Comparison of ENCODE assay signal across 8 cellular contexts in genomic region chr10:4767033-4767814, GRCh38. TPM values are rescaled to one million over a fixed set of nuclear protein-coding genes. Genes with fewer than 3 reads are reported as not detected.
A peak's percentile ranks its signal among the peaks of the same experiment; 100 is the strongest.
DNase-seq lines count a peak whose midpoint lies in the region; ATAC-seq, FAIRE-seq and TF ChIP-seq lines count a peak whose summit lies in the region.

No MANE protein-coding gene starts in this region.

- no peaks in the 10 kb centered on the region for H4K20me1 ChIP-seq in Karpas-422 (ENCODE audit: insufficient read depth, low read depth, low read length)

- no peak overlapping the region for H2AFZ ChIP-seq in Karpas-422 (ENCODE audit: low read length)

- FAIRE-seq in bronchial epithelial cell (lab: Jason Lieb, UNC), result no peak

- TF ChIP-seq CTCF in bronchial epithelial cell (IDR thresholded peaks at IDR 0.05; ENCODE audit: insufficient read depth, low read length, severe bottlenecking), result peak; percentile 53

- no peaks in the 10 kb centered on the region for H3K4me1 ChIP-seq in Karpas-422 (ENCODE audit: low read length)

- H3K9me2 ChIP-seq in Karpas-422 (replicated peaks; ENCODE audit: insufficient read depth, low read length), result no peaks in the 10 kb centered on the region

- H3K4me3 ChIP-seq in Karpas-422 (ENCODE audit: low read length) (no peak overlapping the region), bronchial epithelial cell (ENCODE audit: low read depth, low read length) (no peak overlapping the region)

- H3K27ac ChIP-seq in Karpas-422 (ENCODE audit: low read length), result no peak overlapping the region

- H3K36me3 ChIP-seq in Karpas-422 (ENCODE audit: insufficient read depth, low read length), result no peaks in the 10 kb centered on the region
- no peaks in the 10 kb centered on the region for H3K36me3 ChIP-seq in bronchial epithelial cell (ENCODE audit: control insufficient read depth, insufficient read depth, low read length)

- no peaks in the 10 kb centered on the region for H3K79me2 ChIP-seq in Karpas-422 (ENCODE audit: low read length)

- no peak overlapping the region for H3K9ac ChIP-seq in Karpas-422 (ENCODE audit: low read length)

- ATAC-seq in left lobe of liver (peak; percentile 72), GM21576 (IDR thresholded peaks at IDR 0.05; ENCODE audit: unreplicated experiment) (no peak)

- DNase-seq in D341Med (ENCODE audit: low spot score) (peak; percentile 40), Karpas-422 (peak; percentile 51), bronchial epithelial cell (ENCODE audit: low read depth) (peak; percentile 63), left lobe of liver (ENCODE audit: low spot score) (no peak), NCI-H2029 (lab: John Stamatoyannopoulos, UW) (no peak), NCI-H146 treated with DMSO at 0.1 percent for 48 hours (lab: John Stamatoyannopoulos, UW; ENCODE audit: unreplicated experiment) (no peak), epidermal melanocyte (ENCODE audit: insufficient read length, low spot score) (no peak)

- no peaks in the 10 kb centered on the region for H3K9me3 ChIP-seq in Karpas-422 (ENCODE audit: low read length)

- H3K27me3 ChIP-seq in Karpas-422 (ENCODE audit: low read length) (no peaks in the 10 kb centered on the region), bronchial epithelial cell (ENCODE audit: control insufficient read depth, insufficient read depth, low read length) (no peaks in the 10 kb centered on the region)

- no peak overlapping the region for H3K4me2 ChIP-seq in Karpas-422 (ENCODE audit: low read depth, low read length, poor library complexity, severe bottlenecking)

RNA-seq across cellular contexts. Expression of gene AKR1E2, which starts 58.8 kb away (rescaled TPM):
- not detected in 2 replicates for total RNA-seq in Karpas-422 (2014; rRNA removed; shearing (Covaris generic); ENCODE audit: low replicate concordance)
- total RNA-seq in bronchial epithelial cell, result 4.2 and 6.1 TPM in 2 replicates
- total RNA-seq in left lobe of liver, result 1.3 TPM

Comparison
In these comparisons a context has a peak if more than half of its experiments do, and no peak if none do; other contexts are left out.
1. DNase-seq: peak in D341Med (single experiment), Karpas-422 (single experiment) and bronchial epithelial cell (single experiment); none in left lobe of liver (single experiment), NCI-H2029 (single experiment), NCI-H146 treated with DMSO at 0.1 percent for 48 hours (single experiment) and epidermal melanocyte (single experiment).